ENCODE assay signal across 27 cellular contexts in genomic region chr11:77106321-77106720, GRCh38. TPM values are rescaled to one million over a fixed set of nuclear protein-coding genes. Genes with fewer than 3 reads are reported as not detected.
DNase-seq lines count a peak whose midpoint lies in the region; ATAC-seq, FAIRE-seq and TF ChIP-seq lines count a peak whose summit lies in the region.
"Had no signal": no experiment of that assay in that cellular context is flagged by ENCODE, and none has a peak within 500 bp of the region (broad histone marks: within the 10 kb centered on the region; RNA-seq: fewer than 3 reads in every experiment).

No MANE protein-coding gene starts in this region.

- WGBS in right lobe of liver (ENCODE audit: insufficient coverage, low coverage, low lambda C conversion rate, missing lambda C conversion rate) = 100% methylated on average over 1 of the region's 7 CpGs
- 34% methylated on average over 4 of the region's 7 CpGs for WGBS in HepG2 (ENCODE audit: low lambda C conversion rate)
- 65 to 84% (median 77%) methylated on average over 5 to 7 of the region's 7 CpGs for WGBS in spleen, 5 donors

- no peak for TF ChIP-seq CTCF in right lobe of liver (IDR thresholded peaks at IDR 0.05)
- no peak for TF ChIP-seq CTCF in HepG2 (CRISPR knock-in tag; IDR thresholded peaks at IDR 0.05)
- no peak for TF ChIP-seq CTCF in spleen (IDR thresholded peaks at IDR 0.05 in 8 of 11, conservative IDR thresholded peaks at IDR 0.05 in 3 of 11)

- no peak for FAIRE-seq in HepG2 (lab: Jason Lieb, UNC)
- FAIRE-seq: GM12891 had no signal

- H3K27me3 Mint-ChIP-seq in T-cell = no peaks in the 10 kb centered on the region
- H3K27me3 Mint-ChIP-seq: activated T-helper 17 cell treated with anti-CD3 and anti-CD28 coated beads, Interleukin-2, amount 50 U/mL, for 72 hours; central memory CD8-positive, alpha-beta T cell had no signal

- BruUV-seq in HepG2 (replicated peaks; lab: Mats Ljungman, UMichigan) = no TSS peak

- H3K9ac ChIP-seq in HepG2 (ENCODE audit: insufficient read depth, low read depth, low read length) = no peak overlapping the region
- H3K9ac ChIP-seq: neural progenitor cell had no signal

- ATAC-seq in right lobe of liver = peak; percentile 23 to 71 (median 54)
- no peak for ATAC-seq in HepG2
- ATAC-seq in GM18873 (IDR thresholded peaks at IDR 0.05; ENCODE audit: low FRiP score, unreplicated experiment) = no peak
- ATAC-seq in T-cell (replicated peaks in 1 of 4) = no peak
- ATAC-seq: activated CD4-positive, CD25-positive, alpha-beta regulatory T cell treated with anti-CD3 and anti-CD28 coated beads, Interleukin-2, amount 50 U/mL, for 24 hours; activated T-helper 17 cell treated with anti-CD3 and anti-CD28 coated beads, Interleukin-2, amount 50 U/mL, for 72 hours; heart right ventricle; stimulated activated naive CD8-positive, alpha-beta T cell treated with anti-CD3 and anti-CD28 coated beads, Interleukin-15, Interleukin-2, amounts not matched to agents 100 U/mL and 50 U/mL, for 24 hours had no signal

- peaks cover 0 to 21% (median 5%) of the 10 kb centered on the region in 4 donors for H3K4me1 ChIP-seq in right lobe of liver
- H3K4me1 ChIP-seq in HepG2 (ENCODE audit: insufficient read depth, low read length) = peaks cover 33% of the 10 kb centered on the region
- H3K4me1 ChIP-seq in spleen = peaks cover 0 to 12% (median 0%) of the 10 kb centered on the region in 6 donors
- H3K4me1 ChIP-seq: neural progenitor cell had no signal

- H3K27me3 ChIP-seq in right lobe of liver (no peaks in the 10 kb centered on the region), HepG2 (ENCODE audit: control insufficient read depth in 1 of 2, insufficient read depth in 2 of 2, low read length in 2 of 2) (peaks cover 0 to 2% of the 10 kb centered on the region in 2 experiments; a peak in 2 of 5 replicates), spleen (replicated peaks in 1 of 7) (no peaks in the 10 kb centered on the region)
- H3K27me3 ChIP-seq: heart right ventricle, neural progenitor cell had no signal

- intact Hi-C loops in right lobe of liver (cut with DNase I) = no loop called here
- intact Hi-C loops in HepG2 (cut with micrococcal nuclease; ENCODE audit: unreplicated experiment) = no loop called here
- intact Hi-C loops in spleen (cut with DNase I; ENCODE audit: low total_unique reads) = no loop called here

- no peak overlapping the region for H2AFZ ChIP-seq in HepG2 (ENCODE audit: low read length)
- H2AFZ ChIP-seq: neural progenitor cell had no signal

- DNase-seq in right lobe of liver (peak in 2 of 3 donors; percentile 58 to 68), HepG2 (ENCODE audit: low spot score) (no peak), RPMI7951 (ENCODE audit: low read depth) (peak; percentile 84), kidney tubule cell (ENCODE audit: low spot score) (peak; percentile 24), spleen (no peak), T-cell (no peak)
- DNase-seq in activated T-cell treated with anti-CD3 and anti-CD28 coated beads, Interleukin-2, amount 50 U/mL, for 48 hours = no peak
- DNase-seq: GF-D8; heart right ventricle; islet precursor cell; mesenchymal stem cell; NCI-H1105; retina; SIG-M5; stimulated activated naive CD8-positive, alpha-beta T cell treated with anti-CD3 and anti-CD28 coated beads, Interleukin-15, Interleukin-2, amounts not matched to agents 100 U/mL and 50 U/mL, for 24 hours had no signal

- H3K9me3 ChIP-seq in right lobe of liver = no peaks in the 10 kb centered on the region
- H3K9me3 ChIP-seq in HepG2 (ENCODE audit: low read length) = no peaks in the 10 kb centered on the region
- H3K9me3 ChIP-seq in spleen = no peaks in the 10 kb centered on the region
- H3K9me3 ChIP-seq: heart right ventricle had no signal

- H3K4me2 ChIP-seq in HepG2 (ENCODE audit: low read depth, low read length) = no peak overlapping the region
- H3K4me2 ChIP-seq: neural progenitor cell had no signal

- no peak overlapping the region for H3K27ac Mint-ChIP-seq in T-cell
- H3K27ac Mint-ChIP-seq: activated T-helper 17 cell treated with anti-CD3 and anti-CD28 coated beads, Interleukin-2, amount 50 U/mL, for 72 hours; IgD-negative memory B cell; neural progenitor cell had no signal

- no peaks in the 10 kb centered on the region for H3K9me3 Mint-ChIP-seq in T-cell
- H3K9me3 Mint-ChIP-seq: activated T-helper 17 cell treated with anti-CD3 and anti-CD28 coated beads, Interleukin-2, amount 50 U/mL, for 72 hours; central memory CD8-positive, alpha-beta T cell; IgD-negative memory B cell; neural progenitor cell had no signal

- H3K4me3 Mint-ChIP-seq in T-cell = no peak overlapping the region
- H3K4me3 Mint-ChIP-seq: activated T-helper 17 cell treated with anti-CD3 and anti-CD28 coated beads, Interleukin-2, amount 50 U/mL, for 72 hours; central memory CD8-positive, alpha-beta T cell; IgD-negative memory B cell; neural progenitor cell had no signal

- TF ChIP-seq RAD21 in HepG2 (CRISPR knock-in tag; IDR thresholded peaks at IDR 0.05) = no peak

- no peaks in the 10 kb centered on the region for H3K79me2 ChIP-seq in HepG2 (ENCODE audit: insufficient read depth, low read length)

- TF ChIP-seq POLR2A in right lobe of liver (IDR thresholded peaks at IDR 0.05) (no peak), HepG2 (IDR thresholded peaks at IDR 0.05; ENCODE audit: insufficient read depth in 1 of 2, low read depth in 2 of 2, low read length in 2 of 2) (no peak), spleen (IDR thresholded peaks at IDR 0.05) (no peak)

- no peaks in the 10 kb centered on the region for H4K20me1 ChIP-seq in HepG2 (ENCODE audit: insufficient read depth, low read length)

- H3K27ac ChIP-seq in right lobe of liver = no peak overlapping the region
- H3K27ac ChIP-seq in HepG2 (ENCODE audit: extremely low read length, insufficient read depth, low read length) = no peak overlapping the region
- H3K27ac ChIP-seq in spleen = no peak overlapping the region
- H3K27ac ChIP-seq: heart right ventricle, neural progenitor cell had no signal

- no peaks in the 10 kb centered on the region for H3K36me3 Mint-ChIP-seq in T-cell
- H3K36me3 Mint-ChIP-seq: IgD-negative memory B cell, neural progenitor cell had no signal

- H3K36me3 ChIP-seq in right lobe of liver = peaks cover 0 to 10% (median 0%) of the 10 kb centered on the region in 4 donors
- H3K36me3 ChIP-seq in HepG2 (replicated peaks in 1 of 2; ENCODE audit: control insufficient read depth in 1 of 2, insufficient read depth in 2 of 2, low read length in 2 of 2) = no peaks in the 10 kb centered on the region
- H3K36me3 ChIP-seq in spleen = peaks cover 0 to 8% (median 0%) of the 10 kb centered on the region in 6 donors
- H3K36me3 ChIP-seq: neural progenitor cell had no signal

- in situ Hi-C loops in HepG2 (cut with HindIII; ENCODE audit: extremely low pct_ligation_motif_present, low pct_unique_long_range_greater_than_20kb) = no loop called here

- CTCF ChIA-PET in HepG2 (lab: Yijun Ruan, JAX; ENCODE audit: low intra/inter-chr PET ratio, low total read pairs) = no interaction called here
- CTCF ChIA-PET in T-cell (lab: Charles Lee) = no interaction called here

- no peaks in the 10 kb centered on the region for H3K4me1 Mint-ChIP-seq in T-cell
- H3K4me1 Mint-ChIP-seq: activated T-helper 17 cell treated with anti-CD3 and anti-CD28 coated beads, Interleukin-2, amount 50 U/mL, for 72 hours; central memory CD8-positive, alpha-beta T cell; IgD-negative memory B cell had no signal

- POLR2A ChIA-PET in HepG2 (lab: Yijun Ruan, JAX) (interaction anchor here (1.3 to 1.9 kb wide), 2 partner anchors 10 to 20 kb away, joined by 3 to 8 read pairs; no protein-coding TSS in a partner anchor), T-cell (lab: Charles Lee) (no interaction called here)

- TF ChIP-seq EP300 in HepG2 (IDR thresholded peaks at IDR 0.05; ENCODE audit: low read depth in 2 of 2, low read length in 2 of 2) = no peak
- no peak for TF ChIP-seq EP300 in HepG2 (CRISPR knock-in tag; IDR thresholded peaks at IDR 0.05; ENCODE audit: borderline replicate concordance)

- H3K4me3 ChIP-seq in right lobe of liver = no peak overlapping the region
- no peak overlapping the region for H3K4me3 ChIP-seq in HepG2 (replicated peaks in 1 of 3; ENCODE audit: insufficient read depth in 1 of 3, low read depth in 2 of 3, low read length in 3 of 3)
- H3K4me3 ChIP-seq in spleen = no peak overlapping the region
- H3K4me3 ChIP-seq: heart right ventricle, neural progenitor cell had no signal

RNA-seq across cellular contexts. Expression of gene OMP, which starts 3.7 kb away (rescaled TPM):
- 1 to 10 TPM in 5 of 6 experiments, not detected in 1; 1.0 to 4.2 (median 2.0) TPM for total RNA-seq in right lobe of liver
- not detected in 2 replicates for total RNA-seq in HepG2 (2016; rRNA removed; fragmentation: Illumina TruSeq; extraction: Trizol)
- total RNA-seq in HepG2 (2016; cell fraction: cytosol; rRNA removed; fragmentation: Illumina TruSeq; extraction: Trizol; ENCODE audit: low read depth) = not detected in 2 replicates
- total RNA-seq in HepG2 (2016; cell fraction: insoluble cytoplasmic fraction; rRNA removed; fragmentation: Illumina TruSeq; extraction: Trizol) = not detected in 2 replicates
- total RNA-seq in HepG2 (2016; cell fraction: membrane; rRNA removed; fragmentation: Illumina TruSeq; extraction: Trizol) = not detected in 2 replicates
- not detected in 2 replicates for total RNA-seq in HepG2 (2016; cell fraction: nucleus; rRNA removed; fragmentation: Illumina TruSeq; extraction: Trizol)
- polyA plus RNA-seq in HepG2 (2011; rRNA removed) = not detected in 2 replicates
- polyA plus RNA-seq in HepG2 (2011; cell fraction: cytosol; rRNA removed) = not detected in 2 replicates
- 1.9 TPM in 1 of 2 replicates, not detected in the other for polyA plus RNA-seq in HepG2 (2011; cell fraction: nucleus; rRNA removed)
- not detected in 2 replicates for polyA plus RNA-seq in HepG2 (2012)
- not detected in 2 replicates for polyA plus RNA-seq in HepG2 (2016; cell fraction: cytosol; fragmentation: Illumina TruSeq; extraction: Trizol; ENCODE audit: low read depth)
- polyA plus RNA-seq in HepG2 (2016; cell fraction: insoluble cytoplasmic fraction; fragmentation: Illumina TruSeq; extraction: Trizol; ENCODE audit: low read depth) = not detected in 2 replicates
- polyA plus RNA-seq in HepG2 (2016; cell fraction: membrane; fragmentation: Illumina TruSeq; extraction: Trizol; ENCODE audit: low read depth) = not detected in 2 replicates
- polyA plus RNA-seq in HepG2 (2016; cell fraction: nucleus; fragmentation: Illumina TruSeq; extraction: Trizol; ENCODE audit: insufficient read depth, low read depth) = not detected in 2 replicates
- polyA minus RNA-seq in HepG2 (2011; rRNA and poly(A)+ RNA removed; ENCODE audit: low replicate concordance) = not detected in 2 replicates
- polyA minus RNA-seq in HepG2 (2011; cell fraction: cytosol; rRNA and poly(A)+ RNA removed) = not detected in 2 replicates
- not detected in 2 replicates for polyA minus RNA-seq in HepG2 (2011; cell fraction: nucleus; rRNA and poly(A)+ RNA removed)
- not detected in 2 replicates for total RNA-seq in RPMI7951 (2014; rRNA removed; shearing (Covaris generic))
- under 1 TPM in 1 of 7 donors, not detected in 6; 0.64 TPM for total RNA-seq in spleen
- under 1 TPM in 1 of 3 donors, not detected in 2; 0.51 TPM for polyA plus RNA-seq in spleen
- total RNA-seq in T-cell = under 1 TPM in 1 of 5 donors, not detected in 4; 0.79 TPM
- total RNA-seq: activated T-helper 17 cell treated with anti-CD3 and anti-CD28 coated beads, Interleukin-2, amount 50 U/mL, for 72 hours; T-helper 2 cell treated with Interferon-gamma antibody and Interleukin-4, amounts not matched to agents 100 ng/mL and 5 ng/mL, for 36 hours; urinary bladder had no signal
- polyA plus RNA-seq: adipose tissue, AG04450, fibroblast of lung, heart right ventricle, IgD-negative memory B cell, urinary bladder had no signal

RNA-seq across cellular contexts. Expression of gene MYO7A, which starts 21.7 kb away (rescaled TPM):
- total RNA-seq in right lobe of liver (10 to 100 TPM; 23.6 to 39.6 (median 32.0) TPM), HepG2 (2016; rRNA removed; fragmentation: Illumina TruSeq; extraction: Trizol) (3.6 and 7.5 TPM in 2 replicates), spleen (100 to 1,000 TPM in 1 of 7 donors, 10 to 100 TPM in 6; 27.2 to 147 (median 61.0) TPM), T-cell (1 to 10 TPM in 1 of 5 donors, under 1 TPM in 4; 0.15 to 1.7 (median 0.44) TPM)
- 2.3 and 3.1 TPM in 2 replicates for total RNA-seq in HepG2 (2016; cell fraction: cytosol; rRNA removed; fragmentation: Illumina TruSeq; extraction: Trizol; ENCODE audit: low read depth)
- total RNA-seq in HepG2 (2016; cell fraction: insoluble cytoplasmic fraction; rRNA removed; fragmentation: Illumina TruSeq; extraction: Trizol) = 3.4 and 8.0 TPM in 2 replicates
- 1.8 and 1.9 TPM in 2 replicates for total RNA-seq in HepG2 (2016; cell fraction: membrane; rRNA removed; fragmentation: Illumina TruSeq; extraction: Trizol)
- 10.5 and 15.0 TPM in 2 replicates for total RNA-seq in HepG2 (2016; cell fraction: nucleus; rRNA removed; fragmentation: Illumina TruSeq; extraction: Trizol)
- polyA plus RNA-seq in HepG2 (2011; rRNA removed) (8.1 and 10.0 TPM in 2 replicates), spleen (10 to 100 TPM in 2 of 3 donors, 1 to 10 TPM in 1; 3.5 to 14.3 (median 11.3) TPM)
- 3.1 and 3.5 TPM in 2 replicates for polyA plus RNA-seq in HepG2 (2011; cell fraction: cytosol; rRNA removed)
- 71.3 and 112 TPM in 2 replicates for polyA plus RNA-seq in HepG2 (2011; cell fraction: nucleus; rRNA removed)
- polyA plus RNA-seq in HepG2 (2012) = 5.5 and 8.4 TPM in 2 replicates
- polyA plus RNA-seq in HepG2 (2016; cell fraction: cytosol; fragmentation: Illumina TruSeq; extraction: Trizol; ENCODE audit: low read depth) = 0.23 and 0.45 TPM in 2 replicates
- polyA plus RNA-seq in HepG2 (2016; cell fraction: insoluble cytoplasmic fraction; fragmentation: Illumina TruSeq; extraction: Trizol; ENCODE audit: low read depth) = 3.0 and 3.3 TPM in 2 replicates
- 0.84 and 0.94 TPM in 2 replicates for polyA plus RNA-seq in HepG2 (2016; cell fraction: membrane; fragmentation: Illumina TruSeq; extraction: Trizol; ENCODE audit: low read depth)
- polyA plus RNA-seq in HepG2 (2016; cell fraction: nucleus; fragmentation: Illumina TruSeq; extraction: Trizol; ENCODE audit: insufficient read depth, low read depth) = 37.9 and 40.7 TPM in 2 replicates
- polyA minus RNA-seq in HepG2 (2011; rRNA and poly(A)+ RNA removed; ENCODE audit: low replicate concordance) = 0.16 and 9.9 TPM in 2 replicates
- 3.9 and 4.2 TPM in 2 replicates for polyA minus RNA-seq in HepG2 (2011; cell fraction: cytosol; rRNA and poly(A)+ RNA removed)
- polyA minus RNA-seq in HepG2 (2011; cell fraction: nucleus; rRNA and poly(A)+ RNA removed) = 17.3 and 17.4 TPM in 2 replicates
- total RNA-seq in RPMI7951 (2014; rRNA removed; shearing (Covaris generic)) = 0.29 and 0.36 TPM in 2 replicates
- polyA plus RNA-seq: AG04450, IgD-negative memory B cell had no signal

RNA-seq across cellular contexts. Expression of gene CAPN5, which starts 39.5 kb away (rescaled TPM):
- 10 to 100 TPM; 23.1 to 66.7 (median 43.3) TPM for total RNA-seq in right lobe of liver
- total RNA-seq in HepG2 (2016; rRNA removed; fragmentation: Illumina TruSeq; extraction: Trizol) = 0.22 and 0.27 TPM in 2 replicates
- 0.09 TPM in 1 of 2 replicates, not detected in the other for total RNA-seq in HepG2 (2016; cell fraction: cytosol; rRNA removed; fragmentation: Illumina TruSeq; extraction: Trizol; ENCODE audit: low read depth)
- total RNA-seq in HepG2 (2016; cell fraction: insoluble cytoplasmic fraction; rRNA removed; fragmentation: Illumina TruSeq; extraction: Trizol) = 0.27 and 0.28 TPM in 2 replicates
- total RNA-seq in HepG2 (2016; cell fraction: membrane; rRNA removed; fragmentation: Illumina TruSeq; extraction: Trizol) = 0.28 and 0.34 TPM in 2 replicates
- 0.66 and 0.75 TPM in 2 replicates for total RNA-seq in HepG2 (2016; cell fraction: nucleus; rRNA removed; fragmentation: Illumina TruSeq; extraction: Trizol)
- polyA plus RNA-seq in HepG2 (2011; rRNA removed) = 1.2 and 2.1 TPM in 2 replicates
- polyA plus RNA-seq in HepG2 (2011; cell fraction: cytosol; rRNA removed) = 0.95 and 1.0 TPM in 2 replicates
- 3.7 and 6.7 TPM in 2 replicates for polyA plus RNA-seq in HepG2 (2011; cell fraction: nucleus; rRNA removed)
- polyA plus RNA-seq in HepG2 (2012) = 0.94 and 2.0 TPM in 2 replicates
- 0.19 and 0.23 TPM in 2 replicates for polyA plus RNA-seq in HepG2 (2016; cell fraction: cytosol; fragmentation: Illumina TruSeq; extraction: Trizol; ENCODE audit: low read depth)
- polyA plus RNA-seq in HepG2 (2016; cell fraction: insoluble cytoplasmic fraction; fragmentation: Illumina TruSeq; extraction: Trizol; ENCODE audit: low read depth) = 0.93 and 1.1 TPM in 2 replicates
- 0.37 and 0.48 TPM in 2 replicates for polyA plus RNA-seq in HepG2 (2016; cell fraction: membrane; fragmentation: Illumina TruSeq; extraction: Trizol; ENCODE audit: low read depth)
- polyA plus RNA-seq in HepG2 (2016; cell fraction: nucleus; fragmentation: Illumina TruSeq; extraction: Trizol; ENCODE audit: insufficient read depth, low read depth) = 0.68 and 0.85 TPM in 2 replicates
- 0.49 and 2.0 TPM in 2 replicates for polyA minus RNA-seq in HepG2 (2011; rRNA and poly(A)+ RNA removed; ENCODE audit: low replicate concordance)
- polyA minus RNA-seq in HepG2 (2011; cell fraction: cytosol; rRNA and poly(A)+ RNA removed) = 0.88 and 0.99 TPM in 2 replicates
- 1.0 and 1.7 TPM in 2 replicates for polyA minus RNA-seq in HepG2 (2011; cell fraction: nucleus; rRNA and poly(A)+ RNA removed)
- total RNA-seq in RPMI7951 (2014; rRNA removed; shearing (Covaris generic)) = 10.7 and 12.4 TPM in 2 replicates
- total RNA-seq in spleen = 1 to 10 TPM; 3.5 to 9.2 (median 8.0) TPM
- 1 to 10 TPM in 1 of 3 donors, under 1 TPM in 2; 0.80 to 2.4 (median 0.96) TPM for polyA plus RNA-seq in spleen
- 1 to 10 TPM; 3.1 to 6.4 (median 4.0) TPM for total RNA-seq in T-cell

Comparison
In these comparisons a context has a peak if more than half of its experiments do, and no peak if none do; other contexts are left out.
1. ATAC-seq: peak in right lobe of liver (4 of 4); none in HepG2 (single experiment), GM18873 (single experiment) and T-cell (0 of 4).
2. DNase-seq: peak in right lobe of liver (2 of 3), RPMI7951 (single experiment) and kidney tubule cell (single experiment); none in HepG2 (single experiment), spleen (single experiment), T-cell (0 of 34) and activated T-cell treated with anti-CD3 and anti-CD28 coated beads, Interleukin-2, amount 50 U/mL, for 48 hours (0 of 2).